In the genomic region with DNA sequence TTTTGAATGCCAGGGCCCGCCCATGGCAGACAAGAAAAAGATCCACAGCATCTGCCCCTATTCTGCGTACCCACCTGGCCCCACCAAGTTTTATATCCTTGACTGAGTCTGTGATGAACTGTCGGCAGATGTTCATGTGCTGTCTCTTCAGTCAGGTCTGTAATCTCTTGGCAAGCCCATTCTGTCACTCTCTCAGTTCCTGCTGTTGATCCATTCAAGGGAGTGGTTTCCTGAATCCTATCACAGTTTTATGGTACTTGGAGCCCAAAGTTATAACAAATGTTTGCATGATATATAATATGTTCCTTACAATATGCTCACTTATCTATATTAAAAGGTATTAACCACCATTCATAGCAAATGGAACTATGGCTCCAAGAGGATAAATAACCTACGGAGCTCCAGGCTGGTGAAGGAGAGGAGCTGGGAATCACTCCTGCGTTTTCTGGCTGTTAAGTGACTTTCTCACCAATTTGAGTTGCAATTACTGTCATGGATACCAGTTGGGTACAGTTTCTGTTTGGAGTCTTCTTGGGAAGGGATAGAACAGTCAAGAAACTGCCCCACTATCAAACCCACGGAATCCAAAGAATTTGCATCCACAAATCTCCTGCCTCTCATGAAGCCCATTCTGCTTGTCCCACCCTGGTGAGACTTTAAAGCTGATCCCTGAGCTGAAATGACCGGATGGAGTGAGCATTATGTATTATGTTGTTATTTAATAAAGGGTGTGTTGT, we compare ENCODE assay signal across 17 cellular contexts.
DNase-seq lines count a peak whose midpoint lies in the region; ATAC-seq, FAIRE-seq and TF ChIP-seq lines count a peak whose summit lies in the region.
"Had no signal": no experiment of that assay in that cellular context is flagged by ENCODE, and none has a peak within 500 bp of the region (broad histone marks: within the 10 kb centered on the region; RNA-seq: fewer than 3 reads in every experiment).

No MANE protein-coding gene starts in this region.

- 44 to 75% (median 49%) methylated on average over 6 to 7 of the region's 7 CpGs for WGBS in small intestine, 3 donors

- H3K4me3 ChIP-seq in left ventricle myocardium inferior: no peak overlapping the region
- no peak overlapping the region for H3K4me3 ChIP-seq in small intestine (ENCODE audit: low read depth in 1 of 2, low read length in 2 of 2)
- H3K4me3 ChIP-seq: SJSA1 had no signal

- peaks cover 61% of the 10 kb centered on the region for H3K4me1 ChIP-seq in left ventricle myocardium inferior
- H3K4me1 ChIP-seq in small intestine (ENCODE audit: control insufficient read depth in 2 of 2, insufficient read depth in 1 of 2, low read depth in 1 of 2, low read length in 1 of 2): peaks cover 2 to 3% of the 10 kb centered on the region in 2 donors

- ATAC-seq in left cardiac atrium: no peak
- ATAC-seq in left colon: peak; percentile 74
- no peak for ATAC-seq in HG03196 (IDR thresholded peaks at IDR 0.05; ENCODE audit: unreplicated experiment)

- DNase-seq in left ventricle myocardium inferior: no peak
- DNase-seq in left cardiac atrium: no peak
- peak; percentile 86 for DNase-seq in NCI-H82 (lab: John Stamatoyannopoulos, UW)
- no peak for DNase-seq in left colon
- peak; percentile 58 for DNase-seq in small intestine
- DNase-seq in SKM-1 treated with dmso at 0.1 percent for 144 hours (lab: John Stamatoyannopoulos, UW; ENCODE audit: unreplicated experiment): no peak
- DNase-seq in T1000 (lab: John Stamatoyannopoulos, UW): no peak
- DNase-seq: 8988T; CD4-positive, alpha-beta memory T cell; DMS79; NCI-H1048; NCI-H1436 treated with DMSO at 0.1 percent for 48 hours; NCI-H2029; NCI-H446 treated with DMSO at 0.1 percent for 48 hours had no signal

- H3K27me3 ChIP-seq in left ventricle myocardium inferior (ENCODE audit: low read depth) (peaks cover 4% of the 10 kb centered on the region), small intestine (ENCODE audit: control insufficient read depth in 2 of 2, insufficient read depth in 2 of 2, low read length in 2 of 2) (no peaks in the 10 kb centered on the region)
- H3K27me3 ChIP-seq: SJSA1 had no signal

- H3K36me3 ChIP-seq in left ventricle myocardium inferior (no peaks in the 10 kb centered on the region), small intestine (ENCODE audit: control insufficient read depth in 2 of 2, insufficient read depth in 2 of 2, low read length in 2 of 2) (no peaks in the 10 kb centered on the region)
- H3K36me3 ChIP-seq: SJSA1 had no signal

- intact Hi-C loops in left ventricle myocardium inferior (cut with micrococcal nuclease) (no loop called here), left cardiac atrium (cut with DNase I) (loop anchor here in 1 of 2 donors (10.0 kb wide), 1 partner anchor 63 kb away; no protein-coding TSS in a partner anchor), left colon (cut with DNase I, micrococcal nuclease) (no loop called here)

- no peaks in the 10 kb centered on the region for H3K9me3 ChIP-seq in left ventricle myocardium inferior (replicated peaks)
- H3K9me3 ChIP-seq in small intestine (ENCODE audit: control insufficient read depth, low read depth): no peaks in the 10 kb centered on the region
- H3K9me3 ChIP-seq: SJSA1 had no signal

- peak overlapping the region; percentile 82 for H3K27ac ChIP-seq in left ventricle myocardium inferior (replicated peaks)
- no peak overlapping the region for H3K27ac ChIP-seq in small intestine (ENCODE audit: low read depth in 1 of 2, low read length in 1 of 2)

- no peak for TF ChIP-seq CTCF in left ventricle myocardium inferior (IDR thresholded peaks at IDR 0.05; ENCODE audit: borderline replicate concordance)

- FAIRE-seq in small intestine (lab: Jason Lieb, UNC): no peak
- FAIRE-seq: H54 had no signal

Comparison
In these comparisons a context has a peak if more than half of its experiments do, and no peak if none do; other contexts are left out.
1. DNase-seq: peak in NCI-H82 (single experiment) and small intestine (single experiment); none in left ventricle myocardium inferior (single experiment), left cardiac atrium (single experiment), left colon (0 of 2), SKM-1 treated with dmso at 0.1 percent for 144 hours (single experiment) and T1000 (single experiment).